Comparison of ENCODE assay signal across 1 cellular context in genomic region chr7:157490465-157490912, GRCh38.
A peak's percentile ranks its signal among the peaks of the same experiment; 100 is the strongest.
TF ChIP-seq lines count a peak whose summit lies in the region.

No MANE protein-coding gene starts in this region.

TF ChIP-seq in K562, 482 proteins besides CTCF, POLR2A, EP300 and RAD21 (continued from another document and continues in another):
- TF ChIP-seq, protein P1, sequence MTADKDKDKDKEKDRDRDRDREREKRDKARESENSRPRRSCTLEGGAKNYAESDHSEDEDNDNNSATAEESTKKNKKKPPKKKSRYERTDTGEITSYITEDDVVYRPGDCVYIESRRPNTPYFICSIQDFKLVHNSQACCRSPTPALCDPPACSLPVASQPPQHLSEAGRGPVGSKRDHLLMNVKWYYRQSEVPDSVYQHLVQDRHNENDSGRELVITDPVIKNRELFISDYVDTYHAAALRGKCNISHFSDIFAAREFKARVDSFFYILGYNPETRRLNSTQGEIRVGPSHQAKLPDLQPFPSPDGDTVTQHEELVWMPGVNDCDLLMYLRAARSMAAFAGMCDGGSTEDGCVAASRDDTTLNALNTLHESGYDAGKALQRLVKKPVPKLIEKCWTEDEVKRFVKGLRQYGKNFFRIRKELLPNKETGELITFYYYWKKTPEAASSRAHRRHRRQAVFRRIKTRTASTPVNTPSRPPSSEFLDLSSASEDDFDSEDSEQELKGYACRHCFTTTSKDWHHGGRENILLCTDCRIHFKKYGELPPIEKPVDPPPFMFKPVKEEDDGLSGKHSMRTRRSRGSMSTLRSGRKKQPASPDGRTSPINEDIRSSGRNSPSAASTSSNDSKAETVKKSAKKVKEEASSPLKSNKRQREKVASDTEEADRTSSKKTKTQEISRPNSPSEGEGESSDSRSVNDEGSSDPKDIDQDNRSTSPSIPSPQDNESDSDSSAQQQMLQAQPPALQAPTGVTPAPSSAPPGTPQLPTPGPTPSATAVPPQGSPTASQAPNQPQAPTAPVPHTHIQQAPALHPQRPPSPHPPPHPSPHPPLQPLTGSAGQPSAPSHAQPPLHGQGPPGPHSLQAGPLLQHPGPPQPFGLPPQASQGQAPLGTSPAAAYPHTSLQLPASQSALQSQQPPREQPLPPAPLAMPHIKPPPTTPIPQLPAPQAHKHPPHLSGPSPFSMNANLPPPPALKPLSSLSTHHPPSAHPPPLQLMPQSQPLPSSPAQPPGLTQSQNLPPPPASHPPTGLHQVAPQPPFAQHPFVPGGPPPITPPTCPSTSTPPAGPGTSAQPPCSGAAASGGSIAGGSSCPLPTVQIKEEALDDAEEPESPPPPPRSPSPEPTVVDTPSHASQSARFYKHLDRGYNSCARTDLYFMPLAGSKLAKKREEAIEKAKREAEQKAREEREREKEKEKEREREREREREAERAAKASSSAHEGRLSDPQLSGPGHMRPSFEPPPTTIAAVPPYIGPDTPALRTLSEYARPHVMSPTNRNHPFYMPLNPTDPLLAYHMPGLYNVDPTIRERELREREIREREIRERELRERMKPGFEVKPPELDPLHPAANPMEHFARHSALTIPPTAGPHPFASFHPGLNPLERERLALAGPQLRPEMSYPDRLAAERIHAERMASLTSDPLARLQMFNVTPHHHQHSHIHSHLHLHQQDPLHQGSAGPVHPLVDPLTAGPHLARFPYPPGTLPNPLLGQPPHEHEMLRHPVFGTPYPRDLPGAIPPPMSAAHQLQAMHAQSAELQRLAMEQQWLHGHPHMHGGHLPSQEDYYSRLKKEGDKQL (CRISPR knock-in tag; IDR thresholded peaks at IDR 0.05; ENCODE audit: borderline replicate concordance): no peak
- TF ChIP-seq FOXP4 (CRISPR knock-in tag; IDR thresholded peaks at IDR 0.05; ENCODE audit: borderline replicate concordance) (no peak), SMARCA4 (IDR thresholded peaks at IDR 0.05) (peak; percentile 91), ELF1 (tag; IDR thresholded peaks at IDR 0.05) (peak; percentile 86), ZFP36 (IDR thresholded peaks at IDR 0.05; ENCODE audit: low read depth, low read length, partially characterized antibody) (no peak), NFE2 (IDR thresholded peaks at IDR 0.05; ENCODE audit: low read depth) (peak; percentile 99), CHCHD3 (CRISPR knock-in tag; IDR thresholded peaks at IDR 0.05) (no peak), HSF4 (CRISPR knock-in tag; IDR thresholded peaks at IDR 0.05; ENCODE audit: borderline replicate concordance) (no peak), JUN (IDR thresholded peaks at IDR 0.05; ENCODE audit: borderline replicate concordance, low read depth, low read length) (peak; percentile 73; the same call in 1 of the 2 replicates), JUN (CRISPR knock-in tag; IDR thresholded peaks at IDR 0.05; ENCODE audit: borderline replicate concordance) (no peak), SRSF3 (IDR thresholded peaks at IDR 0.05; ENCODE audit: insufficient read depth, low read length) (no peak), SMARCC2 (IDR thresholded peaks at IDR 0.05; ENCODE audit: low read depth) (peak; percentile 77; the same call in 1 of the 2 replicates), PCBP1 (IDR thresholded peaks at IDR 0.05; ENCODE audit: low read depth, low read length, poor library complexity, severe bottlenecking) (no peak), POU5F1 (IDR thresholded peaks at IDR 0.05; ENCODE audit: borderline replicate concordance, low read depth, low read length, partially characterized antibody) (no peak), SNAPC5 (CRISPR knock-in tag; IDR thresholded peaks at IDR 0.05) (no peak), HIVEP1 (CRISPR knock-in tag; IDR thresholded peaks at IDR 0.05) (no peak), ZC3H11A (IDR thresholded peaks at IDR 0.05; ENCODE audit: low read depth, low read length) (no peak), FOS (IDR thresholded peaks at IDR 0.05; ENCODE audit: extremely low read depth, insufficient read length) (peak; percentile 1), TCF3 (CRISPR knock-in tag; IDR thresholded peaks at IDR 0.05) (no peak), MCM5 (IDR thresholded peaks at IDR 0.05; ENCODE audit: low read depth) (no peak), CBX3 (IDR thresholded peaks at IDR 0.05; ENCODE audit: borderline replicate concordance in 1 of 2, low read length in 2 of 2) (peak in 1 of 2 experiments; percentile 23; a peak in 1 of 3 replicates), NFE2L1 (tag; IDR thresholded peaks at IDR 0.05; ENCODE audit: borderline replicate concordance, low read depth) (peak; percentile 98), ZSCAN32 (CRISPR knock-in tag; IDR thresholded peaks at IDR 0.05) (no peak), MTA3 (IDR thresholded peaks at IDR 0.05; ENCODE audit: borderline replicate concordance) (peak; percentile 78), ARNT (IDR thresholded peaks at IDR 0.05) (peak in 1 of 2 experiments; percentile 66; a peak in 1 of 4 replicates), CBFA2T2 (conservative IDR thresholded peaks at IDR 0.05) (no peak), SMARCE1 (IDR thresholded peaks at IDR 0.05) (peak; percentile 90), KLF16 (IDR thresholded peaks at IDR 0.05) (no peak), ZNF124 (CRISPR knock-in tag; IDR thresholded peaks at IDR 0.05) (no peak), E4F1 (CRISPR knock-in tag; IDR thresholded peaks at IDR 0.05; ENCODE audit: borderline replicate concordance) (no peak), ADNP (tag; IDR thresholded peaks at IDR 0.05) (peak; percentile 92), ERF (CRISPR knock-in tag; IDR thresholded peaks at IDR 0.05) (no peak), HMBOX1 (IDR thresholded peaks at IDR 0.05) (peak; percentile 72), MED1 (CRISPR knock-in tag; IDR thresholded peaks at IDR 0.05; ENCODE audit: borderline replicate concordance) (no peak), ARID1B (IDR thresholded peaks at IDR 0.05) (peak; percentile 85), MEIS2 (IDR thresholded peaks at IDR 0.05; ENCODE audit: partially characterized antibody) (peak; percentile 90), RAD51 (IDR thresholded peaks at IDR 0.05; ENCODE audit: borderline replicate concordance, low read depth) (0 out of 2 replicates have a peak, but pooled peaks have one; percentile 26), PYGO2 (tag; IDR thresholded peaks at IDR 0.05) (no peak), LCOR (CRISPR knock-in tag; IDR thresholded peaks at IDR 0.05) (peak; percentile 69; the same call in 1 of the 2 replicates)
- TF ChIP-seq, protein P2, sequence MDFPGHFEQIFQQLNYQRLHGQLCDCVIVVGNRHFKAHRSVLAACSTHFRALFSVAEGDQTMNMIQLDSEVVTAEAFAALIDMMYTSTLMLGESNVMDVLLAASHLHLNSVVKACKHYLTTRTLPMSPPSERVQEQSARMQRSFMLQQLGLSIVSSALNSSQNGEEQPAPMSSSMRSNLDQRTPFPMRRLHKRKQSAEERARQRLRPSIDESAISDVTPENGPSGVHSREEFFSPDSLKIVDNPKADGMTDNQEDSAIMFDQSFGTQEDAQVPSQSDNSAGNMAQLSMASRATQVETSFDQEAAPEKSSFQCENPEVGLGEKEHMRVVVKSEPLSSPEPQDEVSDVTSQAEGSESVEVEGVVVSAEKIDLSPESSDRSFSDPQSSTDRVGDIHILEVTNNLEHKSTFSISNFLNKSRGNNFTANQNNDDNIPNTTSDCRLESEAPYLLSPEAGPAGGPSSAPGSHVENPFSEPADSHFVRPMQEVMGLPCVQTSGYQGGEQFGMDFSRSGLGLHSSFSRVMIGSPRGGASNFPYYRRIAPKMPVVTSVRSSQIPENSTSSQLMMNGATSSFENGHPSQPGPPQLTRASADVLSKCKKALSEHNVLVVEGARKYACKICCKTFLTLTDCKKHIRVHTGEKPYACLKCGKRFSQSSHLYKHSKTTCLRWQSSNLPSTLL (IDR thresholded peaks at IDR 0.05): no peak
- TF ChIP-seq, protein P3, sequence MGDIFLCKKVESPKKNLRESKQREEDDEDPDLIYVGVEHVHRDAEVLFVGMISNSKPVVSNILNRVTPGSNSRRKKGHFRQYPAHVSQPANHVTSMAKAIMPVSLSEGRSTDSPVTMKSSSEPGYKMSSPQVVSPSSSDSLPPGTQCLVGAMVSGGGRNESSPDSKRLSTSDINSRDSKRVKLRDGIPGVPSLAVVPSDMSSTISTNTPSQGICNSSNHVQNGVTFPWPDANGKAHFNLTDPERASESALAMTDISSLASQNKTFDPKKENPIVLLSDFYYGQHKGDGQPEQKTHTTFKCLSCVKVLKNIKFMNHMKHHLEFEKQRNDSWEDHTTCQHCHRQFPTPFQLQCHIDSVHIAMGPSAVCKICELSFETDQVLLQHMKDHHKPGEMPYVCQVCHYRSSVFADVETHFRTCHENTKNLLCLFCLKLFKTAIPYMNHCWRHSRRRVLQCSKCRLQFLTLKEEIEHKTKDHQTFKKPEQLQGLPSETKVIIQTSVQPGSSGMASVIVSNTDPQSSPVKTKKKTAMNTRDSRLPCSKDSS (IDR thresholded peaks at IDR 0.05; ENCODE audit: low read depth, partially characterized antibody): no peak
- TF ChIP-seq, protein P4, sequence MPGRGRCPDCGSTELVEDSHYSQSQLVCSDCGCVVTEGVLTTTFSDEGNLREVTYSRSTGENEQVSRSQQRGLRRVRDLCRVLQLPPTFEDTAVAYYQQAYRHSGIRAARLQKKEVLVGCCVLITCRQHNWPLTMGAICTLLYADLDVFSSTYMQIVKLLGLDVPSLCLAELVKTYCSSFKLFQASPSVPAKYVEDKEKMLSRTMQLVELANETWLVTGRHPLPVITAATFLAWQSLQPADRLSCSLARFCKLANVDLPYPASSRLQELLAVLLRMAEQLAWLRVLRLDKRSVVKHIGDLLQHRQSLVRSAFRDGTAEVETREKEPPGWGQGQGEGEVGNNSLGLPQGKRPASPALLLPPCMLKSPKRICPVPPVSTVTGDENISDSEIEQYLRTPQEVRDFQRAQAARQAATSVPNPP (IDR thresholded peaks at IDR 0.05; ENCODE audit: borderline replicate concordance, insufficient read depth, insufficient read length): no peak
- TF ChIP-seq, protein P5, sequence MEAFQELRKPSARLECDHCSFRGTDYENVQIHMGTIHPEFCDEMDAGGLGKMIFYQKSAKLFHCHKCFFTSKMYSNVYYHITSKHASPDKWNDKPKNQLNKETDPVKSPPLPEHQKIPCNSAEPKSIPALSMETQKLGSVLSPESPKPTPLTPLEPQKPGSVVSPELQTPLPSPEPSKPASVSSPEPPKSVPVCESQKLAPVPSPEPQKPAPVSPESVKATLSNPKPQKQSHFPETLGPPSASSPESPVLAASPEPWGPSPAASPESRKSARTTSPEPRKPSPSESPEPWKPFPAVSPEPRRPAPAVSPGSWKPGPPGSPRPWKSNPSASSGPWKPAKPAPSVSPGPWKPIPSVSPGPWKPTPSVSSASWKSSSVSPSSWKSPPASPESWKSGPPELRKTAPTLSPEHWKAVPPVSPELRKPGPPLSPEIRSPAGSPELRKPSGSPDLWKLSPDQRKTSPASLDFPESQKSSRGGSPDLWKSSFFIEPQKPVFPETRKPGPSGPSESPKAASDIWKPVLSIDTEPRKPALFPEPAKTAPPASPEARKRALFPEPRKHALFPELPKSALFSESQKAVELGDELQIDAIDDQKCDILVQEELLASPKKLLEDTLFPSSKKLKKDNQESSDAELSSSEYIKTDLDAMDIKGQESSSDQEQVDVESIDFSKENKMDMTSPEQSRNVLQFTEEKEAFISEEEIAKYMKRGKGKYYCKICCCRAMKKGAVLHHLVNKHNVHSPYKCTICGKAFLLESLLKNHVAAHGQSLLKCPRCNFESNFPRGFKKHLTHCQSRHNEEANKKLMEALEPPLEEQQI (IDR thresholded peaks at IDR 0.05): no peak
